19 cellular contexts compared by ENCODE assay signal in the genomic region with DNA sequence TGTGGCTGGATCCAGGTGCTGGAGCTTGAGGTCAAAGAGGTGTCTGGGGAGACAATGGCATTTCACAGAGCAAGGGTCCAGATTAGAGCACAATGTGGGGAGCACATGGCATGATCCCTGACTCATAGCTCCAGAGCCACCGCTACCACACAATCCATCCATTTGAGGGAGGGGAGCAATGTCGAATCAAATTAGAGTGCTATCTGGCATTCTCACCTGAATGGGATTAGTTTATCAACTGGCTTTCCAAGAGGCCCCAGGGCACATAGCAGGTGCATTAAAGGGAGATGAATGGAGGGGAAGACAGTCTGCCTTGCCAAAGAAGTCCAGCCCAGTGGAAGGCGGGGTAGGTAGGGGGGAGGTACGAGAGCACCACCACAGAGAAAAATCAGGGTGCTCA.
"Had no signal": no experiment of that assay in that cellular context is flagged by ENCODE, and none has a peak within 500 bp of the region (broad histone marks: within the 10 kb centered on the region; RNA-seq: fewer than 3 reads in every experiment).

No MANE protein-coding gene starts in this region.

- H3K9me3 ChIP-seq: MG63, SK-N-SH had no signal

- H3K9me2 ChIP-seq: SK-N-SH had no signal

- H3K27me3 ChIP-seq: MG63 had no signal

- H3K4me2 ChIP-seq: SK-N-SH had no signal

- DNase-seq: IMR-90, Karpas-422, KG1, MG63, NCI-H1092, NCI-H1105 treated with DMSO at 0.1 percent for 48 hours, NCI-H1417 treated with DMSO at 0.1 percent for 48 hours, NCI-H1694, NCI-H187 treated with DMSO at 0.1 percent for 48 hours, NCI-H2029 treated with DMSO at 0.1 percent for 48 hours, NCI-H2107, NCI-H2227 treated with DMSO at 0.1 percent for 48 hours, NCI-H524, NCI-H69, NCI-H774, SHP77, SK-N-SH had no signal

- H3K4me3 ChIP-seq: MG63 had no signal

- H3K36me3 ChIP-seq: MG63 had no signal

- ATAC-seq: HepG2 had no signal

- H3K27ac ChIP-seq: RWPE1 had no signal
